Comparison of ENCODE assay signal across 13 cellular contexts in genomic region chr3:169591983-169592644, GRCh38.
DNase-seq lines count a peak whose midpoint lies in the region; ATAC-seq and TF ChIP-seq lines count a peak whose summit lies in the region.
"Had no signal": no experiment of that assay in that cellular context is flagged by ENCODE, and none has a peak within 500 bp of the region (broad histone marks: within the 10 kb centered on the region; RNA-seq: fewer than 3 reads in every experiment).

No MANE protein-coding gene starts in this region.

- CTCF ChIA-PET in PC-3 (lab: Charles Lee): no interaction called here

- H3F3A ChIP-seq in PC-3 (ENCODE audit: low read length, unreplicated experiment): no peaks in the 10 kb centered on the region

- H3K4me3 ChIP-seq in PC-3 (ENCODE audit: low read length): no peak overlapping the region

- no peaks in the 10 kb centered on the region for H3K9me2 ChIP-seq in PC-3 (replicated peaks; ENCODE audit: low read length)

- BruUV-seq in PC-3 (replicated peaks; lab: Mats Ljungman, UMichigan): no TSS peak

- ATAC-seq in GM18498 (IDR thresholded peaks at IDR 0.05; ENCODE audit: unreplicated experiment): peak; percentile 76
- ATAC-seq in PC-3: peak; percentile 77
- no peak for ATAC-seq in HG03045 (IDR thresholded peaks at IDR 0.05; ENCODE audit: unreplicated experiment)
- ATAC-seq: stimulated activated naive CD8-positive, alpha-beta T cell treated with anti-CD3 and anti-CD28 coated beads, Interleukin-15, Interleukin-2, amounts not matched to agents 100 U/mL and 50 U/mL, for 24 hours had no signal

- no peak overlapping the region for H3K9ac ChIP-seq in PC-3 (ENCODE audit: low read length)

- H3K4me2 ChIP-seq in PC-3 (ENCODE audit: low read length): peak overlapping the region; percentile 9

- peaks cover 15% of the 10 kb centered on the region for H3K4me1 ChIP-seq in PC-3 (ENCODE audit: insufficient read depth, low read length)

- POLR2A ChIA-PET in PC-3 (lab: Charles Lee; ENCODE audit: unreplicated experiment): no interaction called here

- H3K79me2 ChIP-seq in PC-3 (ENCODE audit: low read length): no peaks in the 10 kb centered on the region

- no peaks in the 10 kb centered on the region for H3K9me3 ChIP-seq in PC-3 (ENCODE audit: low read length)

- H3K27ac ChIP-seq in PC-3 (ENCODE audit: low read length): no peak overlapping the region

- no peak overlapping the region for H2AFZ ChIP-seq in PC-3 (ENCODE audit: low read length)

- H3K27me3 ChIP-seq in PC-3 (ENCODE audit: low read length): no peaks in the 10 kb centered on the region

- no peaks in the 10 kb centered on the region for H4K20me1 ChIP-seq in PC-3 (ENCODE audit: low read length)

- intact Hi-C loops in PC-3 (cut with micrococcal nuclease): no loop called here

- DNase-seq in H4 (ENCODE audit: low spot score) (peak; percentile 81), PC-3 (no peak), kidney tubule cell (ENCODE audit: low spot score) (peak; percentile 6), NCI-H524 (lab: John Stamatoyannopoulos, UW) (no peak), NCI-H2081 (lab: John Stamatoyannopoulos, UW) (no peak)
- DNase-seq in activated CD4-positive, alpha-beta T cell treated with anti-CD3 and anti-CD28 coated beads for 1 hour: no peak
- DNase-seq: activated naive CD4-positive, alpha-beta T cell treated with anti-CD3 and anti-CD28 coated beads, Interleukin-2, amount 50 U/mL, for 16 hours; NCI-H187 treated with DMSO at 0.1 percent for 48 hours; OCI-M1; posterior cingulate gyrus; stimulated activated naive CD8-positive, alpha-beta T cell treated with anti-CD3 and anti-CD28 coated beads, Interleukin-15, Interleukin-2, amounts not matched to agents 100 U/mL and 50 U/mL, for 24 hours had no signal

- no peak for TF ChIP-seq CTCF in PC-3 (conservative IDR thresholded peaks at IDR 0.05; ENCODE audit: low read depth, low read length)

- H3K36me3 ChIP-seq in PC-3 (ENCODE audit: low read depth, low read length): no peaks in the 10 kb centered on the region

Comparison
In these comparisons a context has a peak if more than half of its experiments do, and no peak if none do; other contexts are left out.
1. DNase-seq: peak in H4 (single experiment) and kidney tubule cell (single experiment); none in PC-3 (single experiment), NCI-H524 (0 of 2), NCI-H2081 (0 of 2) and activated CD4-positive, alpha-beta T cell treated with anti-CD3 and anti-CD28 coated beads for 1 hour (single experiment).